ENCODE assay signal across 13 cellular contexts in the genomic region with DNA sequence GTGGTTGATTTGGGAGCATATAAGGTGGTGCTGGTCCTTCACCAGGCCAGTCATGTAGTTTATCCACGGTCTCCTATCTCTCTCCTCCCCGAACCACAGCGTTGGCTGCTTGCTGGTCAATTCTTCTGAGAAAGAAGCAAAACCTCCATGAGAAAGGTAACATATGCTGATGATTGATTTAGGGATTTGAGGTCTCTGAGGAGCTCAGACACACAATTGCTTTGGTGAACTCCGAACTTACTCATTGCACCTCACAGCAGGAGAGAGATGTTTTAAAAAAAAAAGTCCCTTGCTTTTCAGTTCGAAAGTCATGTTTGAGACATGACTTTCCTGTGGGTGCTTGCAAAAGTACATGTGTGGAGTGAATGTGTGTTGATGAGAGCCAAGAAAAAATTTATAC.
"Had no signal": no experiment of that assay in that cellular context is flagged by ENCODE, and none has a peak within 500 bp of the region (broad histone marks: within the 10 kb centered on the region; RNA-seq: fewer than 3 reads in every experiment).

No MANE protein-coding gene starts in this region.

- H3K9me3 Mint-ChIP-seq: activated CD4-positive, alpha-beta memory T cell treated with anti-CD3 and anti-CD28 coated beads for 36 hours; activated naive CD8-positive, alpha-beta T cell treated with anti-CD3 and anti-CD28 coated beads, Interleukin-2, amount 50 U/mL, for 24 hours had no signal

- H3K27me3 Mint-ChIP-seq: activated CD4-positive, alpha-beta memory T cell treated with anti-CD3 and anti-CD28 coated beads for 36 hours; activated naive CD8-positive, alpha-beta T cell treated with anti-CD3 and anti-CD28 coated beads, Interleukin-2, amount 50 U/mL, for 24 hours had no signal

- H3K4me1 ChIP-seq: parathyroid adenoma, tibial artery, vagina had no signal

- H3K9me3 ChIP-seq: tibial artery, vagina had no signal

- H3K79me2 ChIP-seq: parathyroid adenoma had no signal

- ATAC-seq: activated naive CD8-positive, alpha-beta T cell treated with anti-CD3 and anti-CD28 coated beads, Interleukin-2, amount 50 U/mL, for 24 hours had no signal

- H3K4me3 Mint-ChIP-seq: activated CD4-positive, alpha-beta memory T cell treated with anti-CD3 and anti-CD28 coated beads for 36 hours; activated naive CD8-positive, alpha-beta T cell treated with anti-CD3 and anti-CD28 coated beads, Interleukin-2, amount 50 U/mL, for 24 hours; naive B cell had no signal

- H3K27ac Mint-ChIP-seq: activated CD4-positive, alpha-beta memory T cell treated with anti-CD3 and anti-CD28 coated beads for 36 hours; activated naive CD8-positive, alpha-beta T cell treated with anti-CD3 and anti-CD28 coated beads, Interleukin-2, amount 50 U/mL, for 24 hours; naive B cell had no signal

- H3K9ac ChIP-seq: parathyroid adenoma had no signal

- H2AFZ ChIP-seq: parathyroid adenoma had no signal

- H3K36me3 ChIP-seq: cardiac muscle cell, tibial artery, vagina had no signal

- H3K27me3 ChIP-seq: cardiac muscle cell, tibial artery, vagina had no signal

- H3K36me3 Mint-ChIP-seq: activated CD4-positive, alpha-beta memory T cell treated with anti-CD3 and anti-CD28 coated beads for 36 hours; naive B cell had no signal

- H3K27ac ChIP-seq: cardiac muscle cell, parathyroid adenoma, skin epidermis, tibial artery, vagina had no signal

- H3K4me3 ChIP-seq: cardiac muscle cell, skin epidermis, tibial artery, vagina had no signal

- H3K4me1 Mint-ChIP-seq: activated naive CD8-positive, alpha-beta T cell treated with anti-CD3 and anti-CD28 coated beads, Interleukin-2, amount 50 U/mL, for 24 hours; naive B cell had no signal

- DNase-seq: activated CD4-positive, alpha-beta memory T cell treated with anti-CD3 and anti-CD28 coated beads for 36 hours; activated CD4-positive, CD25-positive, alpha-beta regulatory T cell treated with anti-CD3 and anti-CD28 coated beads, Interleukin-2, amount 50 U/mL, for 72 hours; activated naive CD4-positive, alpha-beta T cell; activated naive CD8-positive, alpha-beta T cell treated with anti-CD3 and anti-CD28 coated beads, Interleukin-2, amount 50 U/mL, for 24 hours; effector CD4-positive, alpha-beta T cell; foreskin melanocyte; head of caudate nucleus; naive B cell; tibial artery had no signal
